Comparison of ENCODE assay signal across 1 cellular context in genomic region chr1:13224480-13225060, GRCh38.
TF ChIP-seq lines count a peak whose summit lies in the region.

No MANE protein-coding gene starts in this region.

TF ChIP-seq in HepG2, 621 proteins besides CTCF, POLR2A, EP300 and RAD21:
- TF ChIP-seq ZNF205 (CRISPR knock-in tag; IDR thresholded peaks at IDR 0.05) (no peak), MAX (IDR thresholded peaks at IDR 0.05) (no peak), ZBTB40 (IDR thresholded peaks at IDR 0.05) (no peak), ZBTB40 (CRISPR knock-in tag; IDR thresholded peaks at IDR 0.05) (no peak), ZNF550 (CRISPR knock-in tag; IDR thresholded peaks at IDR 0.05; ENCODE audit: borderline replicate concordance) (no peak), ZFP91 (CRISPR knock-in tag; IDR thresholded peaks at IDR 0.05; ENCODE audit: borderline replicate concordance) (no peak), ZNF207 (IDR thresholded peaks at IDR 0.05; ENCODE audit: borderline replicate concordance) (no peak), ETV5 (CRISPR knock-in tag; IDR thresholded peaks at IDR 0.05; ENCODE audit: borderline replicate concordance) (no peak), ZBTB44 (CRISPR knock-in tag; IDR thresholded peaks at IDR 0.05) (no peak), MAZ (IDR thresholded peaks at IDR 0.05; ENCODE audit: borderline replicate concordance, low read depth, low read length) (no peak), MAZ (CRISPR knock-in tag; IDR thresholded peaks at IDR 0.05; ENCODE audit: low read depth) (no peak), ZSCAN20 (CRISPR knock-in tag; IDR thresholded peaks at IDR 0.05; ENCODE audit: borderline replicate concordance) (no peak), TCF7L2 (IDR thresholded peaks at IDR 0.05; ENCODE audit: low read depth, low read length) (no peak), ZNF577 (CRISPR knock-in tag; IDR thresholded peaks at IDR 0.05; ENCODE audit: borderline replicate concordance, low read depth) (no peak), ZNF230 (CRISPR knock-in tag; IDR thresholded peaks at IDR 0.05) (no peak), PLRG1 (conservative IDR thresholded peaks at IDR 0.05) (no peak), ARID3A (IDR thresholded peaks at IDR 0.05; ENCODE audit: low read depth, low read length) (no peak), CBFB (CRISPR knock-in tag; IDR thresholded peaks at IDR 0.05) (no peak), E2F5 (CRISPR knock-in tag; conservative IDR thresholded peaks at IDR 0.05) (no peak), ZNF75D (CRISPR knock-in tag; IDR thresholded peaks at IDR 0.05; ENCODE audit: borderline replicate concordance) (no peak)
